Comparison of ENCODE assay signal across 1 cellular context in genomic region chr17:38559025-38559879, GRCh38.
A peak's percentile ranks its signal among the peaks of the same experiment; 100 is the strongest.
TF ChIP-seq lines count a peak whose summit lies in the region.

No MANE protein-coding gene starts in this region.

TF ChIP-seq in HepG2, 621 proteins besides CTCF, POLR2A, EP300 and RAD21 (continued from another document):
- TF ChIP-seq YY1 (IDR thresholded peaks at IDR 0.05; ENCODE audit: insufficient read depth, insufficient replicate concordance, low read depth, low read length) (peak; percentile 50), EHMT2 (IDR thresholded peaks at IDR 0.05; ENCODE audit: borderline replicate concordance, low read depth, low read length) (no peak), IKZF4 (CRISPR knock-in tag; IDR thresholded peaks at IDR 0.05; ENCODE audit: borderline replicate concordance, low read depth, not compliant biosample characterization) (no peak), RBM39 (IDR thresholded peaks at IDR 0.05; ENCODE audit: low read depth, low read length, poor library complexity, severe bottlenecking) (peak; percentile 96), BATF2 (CRISPR knock-in tag; IDR thresholded peaks at IDR 0.05) (0 out of 2 replicates have a peak, but pooled peaks have one; percentile 25), MTERF4 (CRISPR knock-in tag; IDR thresholded peaks at IDR 0.05) (no peak), FLYWCH1 (CRISPR knock-in tag; IDR thresholded peaks at IDR 0.05) (0 out of 2 replicates have a peak, but pooled peaks have one; percentile 56)
